Comparison of ENCODE assay signal across 15 cellular contexts in the genomic region with DNA sequence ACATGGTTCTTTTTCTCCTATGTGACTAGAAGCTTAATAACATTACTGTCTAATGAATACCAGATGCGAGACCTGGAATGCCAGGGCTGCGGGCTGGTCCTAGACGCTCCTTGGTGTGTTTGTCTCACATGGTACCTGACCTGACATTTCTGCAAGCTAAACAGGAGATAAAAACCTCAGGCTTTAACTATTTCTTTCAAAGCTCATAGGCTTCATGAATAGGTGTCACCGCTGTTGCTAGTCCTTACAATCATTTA.
"Had no signal": no experiment of that assay in that cellular context is flagged by ENCODE, and none has a peak within 500 bp of the region (broad histone marks: within the 10 kb centered on the region; RNA-seq: fewer than 3 reads in every experiment).

No MANE protein-coding gene starts in this region.

- H3K4me1 Mint-ChIP-seq: activated naive CD4-positive, alpha-beta T cell treated with anti-CD3 and anti-CD28 coated beads, Interleukin-2, amount 10 ng/mL, durations not matched to agents 7 days and 5 days had no signal

- H3K9me3 ChIP-seq: upper lobe of right lung had no signal

- H3K4me3 ChIP-seq: skin epidermis, upper lobe of right lung had no signal

- H3K4me3 Mint-ChIP-seq: activated naive CD4-positive, alpha-beta T cell treated with anti-CD3 and anti-CD28 coated beads, Interleukin-2, amount 10 ng/mL, durations not matched to agents 7 days and 5 days; activated T-helper 17 cell treated with anti-CD3 and anti-CD28 coated beads, Interleukin-2, amount 50 U/mL, for 72 hours; nephron; T-cell had no signal

- H3K9me3 Mint-ChIP-seq: activated naive CD4-positive, alpha-beta T cell treated with anti-CD3 and anti-CD28 coated beads, Interleukin-2, amount 10 ng/mL, durations not matched to agents 7 days and 5 days; activated T-helper 17 cell treated with anti-CD3 and anti-CD28 coated beads, Interleukin-2, amount 50 U/mL, for 72 hours; nephron; T-cell had no signal

- H3K36me3 ChIP-seq: upper lobe of right lung had no signal

- DNase-seq: activated CD4-positive, alpha-beta T cell treated with anti-CD3 and anti-CD28 coated beads for 1 hour; activated CD4-positive, alpha-beta T cell treated with anti-CD3 and anti-CD28 coated beads, Interleukin-2, amount 50 U/mL, for 4 hours; activated naive CD4-positive, alpha-beta T cell treated with anti-CD3 and anti-CD28 coated beads, Interleukin-2, amount 10 ng/mL, durations not matched to agents 7 days and 5 days; activated T-cell treated with anti-CD3 and anti-CD28 coated beads for 4 hours; foreskin fibroblast; mesenchymal stem cell; nucleus accumbens; stimulated activated CD4-positive, alpha-beta T cell treated with anti-CD3 and anti-CD28 coated beads, Interleukin-4, amount 100 ng/mL, for 4 hours; stimulated activated CD8-positive, alpha-beta memory T cell treated with anti-CD3 and anti-CD28 coated beads, Interleukin-4, amount 100 ng/mL, for 48 hours; stimulated activated naive CD4-positive, alpha-beta T cell treated with Interleukin-2 at 50 U/mL for 16 hours had no signal

- H3K36me3 Mint-ChIP-seq: activated naive CD4-positive, alpha-beta T cell treated with anti-CD3 and anti-CD28 coated beads, Interleukin-2, amount 10 ng/mL, durations not matched to agents 7 days and 5 days; T-cell had no signal

- H3K27me3 ChIP-seq: upper lobe of right lung had no signal

- H3K27ac Mint-ChIP-seq: activated naive CD4-positive, alpha-beta T cell treated with anti-CD3 and anti-CD28 coated beads, Interleukin-2, amount 10 ng/mL, durations not matched to agents 7 days and 5 days; activated T-helper 17 cell treated with anti-CD3 and anti-CD28 coated beads, Interleukin-2, amount 50 U/mL, for 72 hours; T-cell had no signal

- H3K4me1 ChIP-seq: upper lobe of right lung had no signal

- H3K27ac ChIP-seq: skin epidermis, upper lobe of right lung had no signal
